ENCODE assay signal across 11 cellular contexts in genomic region chr11:110148775-110149744, GRCh38. TPM values are rescaled to one million over a fixed set of nuclear protein-coding genes. Genes with fewer than 3 reads are reported as not detected.
A peak's percentile ranks its signal among the peaks of the same experiment; 100 is the strongest.
DNase-seq lines count a peak whose midpoint lies in the region; ATAC-seq and TF ChIP-seq lines count a peak whose summit lies in the region.
"Had no signal": no experiment of that assay in that cellular context is flagged by ENCODE, and none has a peak within 500 bp of the region (broad histone marks: within the 10 kb centered on the region; RNA-seq: fewer than 3 reads in every experiment).

No MANE protein-coding gene starts in this region.

- H3K36me3 ChIP-seq in endodermal cell (ENCODE audit: control insufficient read depth, insufficient read depth, low read length), result peaks cover 8% of the 10 kb centered on the region
- no peaks in the 10 kb centered on the region for H3K36me3 ChIP-seq in Karpas-422 (ENCODE audit: insufficient read depth, low read length)

- no peaks in the 10 kb centered on the region for H3K36me3 Mint-ChIP-seq in activated T-cell treated with anti-CD3 and anti-CD28 coated beads, Interleukin-2, amount 50 U/mL, for 4 hours (ENCODE audit: insufficient read depth)
- H3K36me3 Mint-ChIP-seq in endodermal cell (ENCODE audit: low read depth), result peaks cover 6% of the 10 kb centered on the region

- no peak for DNase-seq in activated T-cell treated with anti-CD3 and anti-CD28 coated beads, Interleukin-2, amount 50 U/mL, for 4 hours
- no peak for DNase-seq in activated T-cell treated with anti-CD3 and anti-CD28 coated beads, Interleukin-2, amount 50 U/mL, for 48 hours
- peak; percentile 21 for DNase-seq in KBM-7
- DNase-seq in endodermal cell, result no peak
- DNase-seq in renal cortical epithelial cell (ENCODE audit: low read depth), result peak; percentile 65
- DNase-seq in Karpas-422, result no peak
- DNase-seq in COR-L47 (lab: John Stamatoyannopoulos, UW), result no peak

- H3K27me3 Mint-ChIP-seq in activated T-cell treated with anti-CD3 and anti-CD28 coated beads, Interleukin-2, amount 50 U/mL, for 4 hours (ENCODE audit: low read depth), result peaks cover 18% of the 10 kb centered on the region
- H3K27me3 Mint-ChIP-seq in endodermal cell (ENCODE audit: insufficient read depth), result no peaks in the 10 kb centered on the region

- H3K4me3 ChIP-seq in endodermal cell (ENCODE audit: low read length) (no peak overlapping the region), Karpas-422 (ENCODE audit: low read length) (no peak overlapping the region)
- H3K4me3 ChIP-seq: lung had no signal

- no peaks in the 10 kb centered on the region for H3K9me3 Mint-ChIP-seq in activated T-cell treated with anti-CD3 and anti-CD28 coated beads, Interleukin-2, amount 50 U/mL, for 4 hours
- no peaks in the 10 kb centered on the region for H3K9me3 Mint-ChIP-seq in endodermal cell
- H3K9me3 Mint-ChIP-seq: T-helper 1 cell treated with Interleukin-12 subunit alpha and Interleukin-12 subunit beta and Interleukin-4 antibody, amounts not matched to agents 30 μg/mL and 1 μg/mL, for 36 hours had no signal

- no peak overlapping the region for H3K4me3 Mint-ChIP-seq in activated T-cell treated with anti-CD3 and anti-CD28 coated beads, Interleukin-2, amount 50 U/mL, for 4 hours
- H3K4me3 Mint-ChIP-seq in endodermal cell, result no peak overlapping the region
- H3K4me3 Mint-ChIP-seq: B cell; T-helper 1 cell treated with Interleukin-12 subunit alpha and Interleukin-12 subunit beta and Interleukin-4 antibody, amounts not matched to agents 30 μg/mL and 1 μg/mL, for 36 hours had no signal

- peak; percentile 43 to 50 for ATAC-seq in activated T-cell treated with anti-CD3 and anti-CD28 coated beads, Interleukin-2, amount 50 U/mL, for 4 hours
- no peak for ATAC-seq in GM21737 (IDR thresholded peaks at IDR 0.05; ENCODE audit: unreplicated experiment)

- no peak overlapping the region for H3K9ac ChIP-seq in endodermal cell (ENCODE audit: extremely low read depth, low read length, poor library complexity, severe bottlenecking)
- H3K9ac ChIP-seq in Karpas-422 (ENCODE audit: low read length), result no peak overlapping the region

- H3K4me1 ChIP-seq in endodermal cell (ENCODE audit: control insufficient read depth, insufficient read depth, low read length) (peaks cover 4% of the 10 kb centered on the region), Karpas-422 (ENCODE audit: low read length) (no peaks in the 10 kb centered on the region)

- H3K27me3 ChIP-seq in endodermal cell (ENCODE audit: control insufficient read depth, insufficient read depth, low read length, poor library complexity, severe bottlenecking), result no peaks in the 10 kb centered on the region
- H3K27me3 ChIP-seq in Karpas-422 (ENCODE audit: low read length), result no peaks in the 10 kb centered on the region

- no peaks in the 10 kb centered on the region for H3K79me2 ChIP-seq in Karpas-422 (ENCODE audit: low read length)

- H3K9me3 ChIP-seq in endodermal cell (ENCODE audit: control insufficient read depth, low read length), result no peaks in the 10 kb centered on the region
- no peaks in the 10 kb centered on the region for H3K9me3 ChIP-seq in Karpas-422 (ENCODE audit: low read length)

- H3K4me2 ChIP-seq in Karpas-422 (ENCODE audit: low read depth, low read length, poor library complexity, severe bottlenecking), result no peak overlapping the region

- no peak overlapping the region for H3K27ac Mint-ChIP-seq in endodermal cell
- H3K27ac Mint-ChIP-seq: B cell; T-helper 1 cell treated with Interleukin-12 subunit alpha and Interleukin-12 subunit beta and Interleukin-4 antibody, amounts not matched to agents 30 μg/mL and 1 μg/mL, for 36 hours had no signal

- 82 to 85% methylated on average over 2 to 9 of the region's 9 CpGs for WGBS in endodermal cell (ENCODE audit: insufficient coverage in 1 of 2, insufficient read length in 1 of 2), 2 experiments

- H3K9me2 ChIP-seq in Karpas-422 (replicated peaks; ENCODE audit: insufficient read depth, low read length), result no peaks in the 10 kb centered on the region

- peaks cover 2% of the 10 kb centered on the region for H3K4me1 Mint-ChIP-seq in activated T-cell treated with anti-CD3 and anti-CD28 coated beads, Interleukin-2, amount 50 U/mL, for 4 hours (ENCODE audit: low read depth)
- peaks cover 5% of the 10 kb centered on the region for H3K4me1 Mint-ChIP-seq in endodermal cell
- H3K4me1 Mint-ChIP-seq: B cell had no signal

- no peaks in the 10 kb centered on the region for H4K20me1 ChIP-seq in Karpas-422 (ENCODE audit: insufficient read depth, low read depth, low read length)

- in situ Hi-C loops in KBM-7 (cut with MboI; ENCODE audit: low pct_unique_long_range_greater_than_20kb, low sequenced_read_pairs), result no loop called here

- no peak for TF ChIP-seq CTCF in endodermal cell (conservative IDR thresholded peaks at IDR 0.05)

- H3K27ac ChIP-seq in endodermal cell (ENCODE audit: low read depth, low read length) (peak overlapping the region; percentile 36), Karpas-422 (ENCODE audit: low read length) (no peak overlapping the region)

- no peak overlapping the region for H2AFZ ChIP-seq in Karpas-422 (ENCODE audit: low read length)

RNA-seq across cellular contexts. Expression of gene ZC3H12C, which starts 55.9 kb away (rescaled TPM):
- 1 to 10 TPM in 1 of 3 donors, under 1 TPM in 2; 0.35 to 1.3 (median 0.90) TPM for total RNA-seq in activated T-cell treated with anti-CD3 and anti-CD28 coated beads, Interleukin-2, amount 50 U/mL, for 4 hours
- total RNA-seq in endodermal cell (1 to 10 TPM; 4.1 to 5.6 TPM), renal cortical epithelial cell (24.1 and 25.9 TPM in 2 replicates)
- 21.0 TPM for polyA plus RNA-seq in endodermal cell (2013, experiment 1 of 2)
- polyA plus RNA-seq in endodermal cell (2013, experiment 2 of 2), result 20.0 TPM
- total RNA-seq in Karpas-422 (2014; rRNA removed; shearing (Covaris generic); ENCODE audit: low replicate concordance), result not detected in 2 replicates

Comparison
In these comparisons a context has a peak if more than half of its experiments do, and no peak if none do; other contexts are left out.
1. DNase-seq: peak in KBM-7 (single experiment) and renal cortical epithelial cell (single experiment); none in activated T-cell treated with anti-CD3 and anti-CD28 coated beads, Interleukin-2, amount 50 U/mL, for 4 hours (single experiment), activated T-cell treated with anti-CD3 and anti-CD28 coated beads, Interleukin-2, amount 50 U/mL, for 48 hours (0 of 2), endodermal cell (single experiment), Karpas-422 (single experiment) and COR-L47 (single experiment).